ENCODE assay signal across 4 cellular contexts in the genomic region with DNA sequence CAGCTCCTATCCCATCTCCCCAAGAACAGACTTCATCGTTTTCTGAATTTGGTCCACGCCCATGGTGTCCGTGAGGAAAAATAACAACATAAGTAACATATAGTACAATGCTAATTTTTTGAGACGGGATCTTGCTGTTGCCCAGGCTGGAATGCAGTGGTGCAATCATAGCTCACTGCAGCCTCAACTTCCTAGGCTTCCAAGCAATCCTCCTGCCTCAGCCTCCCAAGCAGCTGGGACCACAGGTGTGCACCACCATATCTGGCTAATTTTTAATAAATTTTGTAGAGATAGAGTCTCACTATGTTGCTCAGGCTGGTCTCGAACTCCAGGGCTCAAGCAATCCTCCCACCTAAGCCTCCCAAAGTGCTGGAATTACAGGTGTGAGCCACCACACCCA. TPM values are rescaled to one million over a fixed set of nuclear protein-coding genes. Genes with fewer than 3 reads are reported as not detected.
"Had no signal": no experiment of that assay in that cellular context is flagged by ENCODE, and none has a peak within 500 bp of the region (broad histone marks: within the 10 kb centered on the region; RNA-seq: fewer than 3 reads in every experiment).

No MANE protein-coding gene starts in this region.

RNA-seq across cellular contexts. Expression of gene GNG7, which starts 23.5 kb away (rescaled TPM):
- total RNA-seq: activated CD8-positive, alpha-beta memory T cell treated with anti-CD3 and anti-CD28 coated beads, Interleukin-2, amount 10 ng/mL, durations not matched to agents 7 days and 5 days had no signal

RNA-seq across cellular contexts. Expression of gene DIRAS1, which starts 42.2 kb away (rescaled TPM):
- total RNA-seq: activated CD8-positive, alpha-beta memory T cell treated with anti-CD3 and anti-CD28 coated beads, Interleukin-2, amount 10 ng/mL, durations not matched to agents 7 days and 5 days; activated CD8-positive, alpha-beta T cell treated with anti-CD3 and anti-CD28 coated beads, Interleukin-2, amount 10 ng/mL, durations not matched to agents 7 days and 5 days; activated T-helper 1 cell treated with anti-CD3 and anti-CD28 coated beads, Interleukin-12 subunit alpha, Interleukin-12 subunit beta, Interleukin-2, Interleukin-4 antibody, amounts not matched to agents 30 ng/mL and 10 ng/mL and 1 ng/mL, durations not matched to agents 14 hours and 24 hours and 36 hours; ascending aorta had no signal
